1 cellular context compared by ENCODE assay signal in genomic region chr19:45825917-45826893, GRCh38.
TF ChIP-seq lines count a peak whose summit lies in the region.

No MANE protein-coding gene starts in this region.

TF ChIP-seq in K562, 482 proteins besides CTCF, POLR2A, EP300 and RAD21:
- TF ChIP-seq IRF2 (CRISPR knock-in tag; IDR thresholded peaks at IDR 0.05), result no peak
- no peak for TF ChIP-seq KAT8 (IDR thresholded peaks at IDR 0.05; ENCODE audit: low read depth)
- peak; percentile 44 for TF ChIP-seq POLR2G (IDR thresholded peaks at IDR 0.05; ENCODE audit: low read depth, low read length)
